8 cellular contexts compared by ENCODE assay signal in the genomic region with DNA sequence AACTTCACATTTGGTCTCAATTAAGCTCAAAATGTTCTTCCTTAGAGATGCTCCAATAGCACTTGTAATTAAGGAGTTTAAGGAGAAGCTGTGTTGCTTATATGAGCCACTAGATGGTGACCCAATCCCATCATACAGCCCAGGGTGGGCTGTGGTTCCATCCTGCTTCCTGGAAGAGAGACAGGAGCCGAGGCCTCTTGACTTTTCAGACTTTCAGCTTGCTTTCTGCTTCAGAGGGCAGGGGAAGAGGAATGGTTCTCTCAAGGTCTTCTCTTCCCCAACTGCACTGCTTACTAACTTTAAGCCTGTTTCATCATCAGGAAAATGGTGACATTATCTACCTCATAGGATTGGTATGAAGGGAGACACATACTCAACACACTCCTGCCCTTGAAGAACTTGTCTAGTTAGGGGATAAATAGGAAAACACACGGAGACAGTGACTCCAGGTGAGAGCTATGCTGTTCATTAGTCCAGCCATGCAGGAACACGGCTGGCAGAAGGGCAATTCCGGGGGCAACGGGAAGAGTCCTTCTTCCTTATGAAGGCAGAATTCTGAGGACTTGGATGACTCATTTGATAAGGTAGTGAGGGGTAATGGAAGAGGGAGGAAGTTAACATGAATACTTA. TPM values are rescaled to one million over a fixed set of nuclear protein-coding genes. Genes with fewer than 3 reads are reported as not detected.
DNase-seq lines count a peak whose midpoint lies in the region; ATAC-seq and TF ChIP-seq lines count a peak whose summit lies in the region.

No MANE protein-coding gene starts in this region.

- H3K27me3 ChIP-seq in IMR-90 (ENCODE audit: control insufficient read depth, insufficient read depth, low read length) = no peaks in the 10 kb centered on the region

- H2BK20ac ChIP-seq in IMR-90 (ENCODE audit: low read depth, low read length) = peak overlapping the region; percentile 34; the same call in 1 of the 2 replicates

- H4K8ac ChIP-seq in IMR-90 (ENCODE audit: low read depth in 2 of 2, low read length in 2 of 2) = peak overlapping the region; percentile 41 to 76; a peak in 3 of 4 replicates

- H3K27ac ChIP-seq in IMR-90 (ENCODE audit: insufficient read depth, low read length) = peak overlapping the region; percentile 15; the same call in 1 of the 2 replicates

- H2BK5ac ChIP-seq in IMR-90 (ENCODE audit: low read depth, low read length, poor library complexity, severe bottlenecking) = peak overlapping the region; percentile 32

- WGBS in IMR-90 (ENCODE audit: extremely low coverage in 2 of 2, insufficient read length in 1 of 2), 2 experiments = no CpG with 5 or more reads among the region's 5 CpGs

- H3K4ac ChIP-seq in IMR-90 (ENCODE audit: low read depth, low read length) = peak overlapping the region; percentile 46

- H3K36me3 ChIP-seq in IMR-90 (ENCODE audit: control insufficient read depth, insufficient read depth, low read length) = peaks cover 2% of the 10 kb centered on the region

- DNase-seq in GM03348 (ENCODE audit: low spot score) (peak; percentile 78), IMR-90 (peak; percentile 77), SK-N-DZ (ENCODE audit: low spot score) (peak; percentile 35), erythroblast (lab: John Stamatoyannopoulos, UW) (peak; percentile 43 to 56), middle frontal gyrus (ENCODE audit: extremely low spot score, low spot score) (peak; percentile 31)

- no peak for TF ChIP-seq POLR2A in IMR-90 (IDR thresholded peaks at IDR 0.05; ENCODE audit: low read depth, low read length)
- TF ChIP-seq POLR2A in erythroblast (IDR thresholded peaks at IDR 0.05; ENCODE audit: low read length) = no peak

- H4K5ac ChIP-seq in IMR-90 (ENCODE audit: low read depth, low read length) = peak overlapping the region; percentile 4

- no peaks in the 10 kb centered on the region for H4K20me1 ChIP-seq in IMR-90 (ENCODE audit: insufficient read depth, low read length)

- peak overlapping the region; percentile 81 for H4K91ac ChIP-seq in IMR-90 (ENCODE audit: insufficient read depth, low read depth, low read length)

- peak; percentile 77 for TF ChIP-seq CTCF in IMR-90 (conservative IDR thresholded peaks at IDR 0.05; ENCODE audit: low read depth, low read length)

- no peaks in the 10 kb centered on the region; a peak in 1 of 4 replicates for H3K79me1 ChIP-seq in IMR-90 (ENCODE audit: low read depth in 1 of 2, low read length in 2 of 2)

- POLR2A ChIA-PET in IMR-90 (lab: Charles Lee; ENCODE audit: unreplicated experiment) = interaction anchor here (0.7 to 1.0 kb wide), 2 partner anchors 20 to 51 kb away, joined by 3 to 4 read pairs; a partner anchor contains a TSS

- H3K4me3 ChIP-seq in IMR-90 (ENCODE audit: insufficient read depth, low read depth, low read length) = no peak overlapping the region

- no TSS peak for BruUV-seq in IMR-90 (replicated peaks; lab: Mats Ljungman, UMichigan)

- H3K18ac ChIP-seq in IMR-90 (ENCODE audit: low read depth, low read length) = 0 out of 2 replicates have a peak overlapping the region, but pooled peaks have one; percentile 35

- CTCF ChIA-PET in IMR-90 (lab: Yijun Ruan, JAX) = interaction anchor here (0.8 to 4.3 kb wide), 12 partner anchors 10 to 338 kb away, joined by 3 to 34 read pairs (median 5); a partner anchor contains a TSS

- H2BK15ac ChIP-seq in IMR-90 (ENCODE audit: low read depth, low read length) = peak overlapping the region; percentile 45; the same call in 2 of the 3 replicates

- peaks cover 10% of the 10 kb centered on the region for H3K4me1 ChIP-seq in IMR-90 (ENCODE audit: control insufficient read depth, insufficient read depth, low read length)

- intact Hi-C loops in IMR-90 (cut with micrococcal nuclease) = loop anchor here (1.0 to 2.0 kb wide), 6 partner anchors 50 to 337 kb away; no protein-coding TSS in a partner anchor

- H3K9ac ChIP-seq in IMR-90 (ENCODE audit: low read depth, low read length) = no peak overlapping the region

- in situ Hi-C loops in IMR-90 (cut with MboI; ENCODE audit: low sequenced_read_pairs) = loop anchor here (5.0 kb wide), 1 partner anchor 316 kb away; no protein-coding TSS in a partner anchor

- H3K56ac ChIP-seq in IMR-90 (ENCODE audit: extremely low read depth, insufficient read depth, low read length) = no peak overlapping the region

- H2AK5ac ChIP-seq in IMR-90 (ENCODE audit: low read depth, low read length) = peak overlapping the region; percentile 61; the same call in 1 of the 2 replicates

- H2BK120ac ChIP-seq in IMR-90 (ENCODE audit: low read depth, low read length) = peak overlapping the region; percentile 46

- peak overlapping the region; percentile 44; the same call in 1 of the 2 replicates for H3K4me2 ChIP-seq in IMR-90 (ENCODE audit: low read depth, low read length)

- H3K14ac ChIP-seq in IMR-90 (replicated peaks; ENCODE audit: low read depth, low read length) = peak overlapping the region; percentile 74; the same call in 1 of the 2 replicates

- peak; percentile 85 for TF ChIP-seq RAD21 in IMR-90 (IDR thresholded peaks at IDR 0.05; ENCODE audit: low read length)

- ATAC-seq in IMR-90 (ENCODE audit: low read depth) (peak; percentile 94), HG02884 (IDR thresholded peaks at IDR 0.05; ENCODE audit: unreplicated experiment) (no peak), HG03097 (IDR thresholded peaks at IDR 0.05; ENCODE audit: low FRiP score, unreplicated experiment) (no peak), HG02642 (IDR thresholded peaks at IDR 0.05; ENCODE audit: poor library complexity, unreplicated experiment) (no peak)

- no peaks in the 10 kb centered on the region for H3K9me3 ChIP-seq in IMR-90 (ENCODE audit: control insufficient read depth, insufficient read depth, low read length)

- peak overlapping the region; percentile 86 for H2AFZ ChIP-seq in IMR-90 (replicated peaks; ENCODE audit: low read length, poor library complexity)

- peak overlapping the region; percentile 26; the same call in 1 of the 2 replicates for H3K23ac ChIP-seq in IMR-90 (ENCODE audit: low read depth, low read length)

- H3K9me1 ChIP-seq in IMR-90 (ENCODE audit: insufficient read depth, low read length) = peaks cover 12% of the 10 kb centered on the region

- H2AK9ac ChIP-seq in IMR-90 (replicated peaks; ENCODE audit: low read depth, low read length, poor library complexity) = no peak overlapping the region

- dilution Hi-C loops in IMR-90 (cut with HindIII; ENCODE audit: low sequenced_read_pairs, unreplicated experiment) = no loop called here

TF ChIP-seq in IMR-90, 13 proteins besides CTCF, POLR2A, EP300 and RAD21:
- TF ChIP-seq SMC3 (IDR thresholded peaks at IDR 0.05; ENCODE audit: low read depth, low read length) = peak; percentile 79
- TF ChIP-seq, protein P1, sequence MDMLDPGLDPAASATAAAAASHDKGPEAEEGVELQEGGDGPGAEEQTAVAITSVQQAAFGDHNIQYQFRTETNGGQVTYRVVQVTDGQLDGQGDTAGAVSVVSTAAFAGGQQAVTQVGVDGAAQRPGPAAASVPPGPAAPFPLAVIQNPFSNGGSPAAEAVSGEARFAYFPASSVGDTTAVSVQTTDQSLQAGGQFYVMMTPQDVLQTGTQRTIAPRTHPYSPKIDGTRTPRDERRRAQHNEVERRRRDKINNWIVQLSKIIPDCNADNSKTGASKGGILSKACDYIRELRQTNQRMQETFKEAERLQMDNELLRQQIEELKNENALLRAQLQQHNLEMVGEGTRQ (IDR thresholded peaks at IDR 0.05; ENCODE audit: low read depth, low read length) = no peak
- peak; percentile 85 for TF ChIP-seq CEBPB (IDR thresholded peaks at IDR 0.05; ENCODE audit: low read depth, low read length)
- TF ChIP-seq FOS (IDR thresholded peaks at IDR 0.05; ENCODE audit: low read depth, low read length) = peak; percentile 29; the same call in 1 of the 2 replicates

RNA-seq across cellular contexts. Expression of a gene that starts 20.1 kb away (rescaled TPM):
- 19.4 and 24.4 TPM in 2 replicates for total RNA-seq in IMR-90 (2012; rRNA removed)
- polyA plus RNA-seq in IMR-90 (2012; rRNA removed) = 17.7 and 23.0 TPM in 2 replicates
- 22.3 and 22.4 TPM in 2 replicates for polyA plus RNA-seq in IMR-90 (2012; cell fraction: cytosol; rRNA removed)
- polyA plus RNA-seq in IMR-90 (2012; cell fraction: nucleus; rRNA removed; ENCODE audit: low replicate concordance) = 16.7 and 47.5 TPM in 2 replicates
- polyA plus RNA-seq in SK-N-DZ (2014; cell fraction: cytosol; rRNA removed) = 30.2 and 35.7 TPM in 2 replicates
- 32.0 and 43.3 TPM in 2 replicates for polyA plus RNA-seq in SK-N-DZ (2014; cell fraction: nucleus; rRNA removed)

RNA-seq across cellular contexts. Expression of a gene that starts 28.3 kb away (rescaled TPM):
- total RNA-seq in IMR-90 (2012; rRNA removed) = 0.72 and 0.83 TPM in 2 replicates
- polyA plus RNA-seq in IMR-90 (2012; rRNA removed) = 1.1 and 1.5 TPM in 2 replicates
- 0.83 and 1.4 TPM in 2 replicates for polyA plus RNA-seq in IMR-90 (2012; cell fraction: cytosol; rRNA removed)
- 2.5 and 4.2 TPM in 2 replicates for polyA plus RNA-seq in IMR-90 (2012; cell fraction: nucleus; rRNA removed; ENCODE audit: low replicate concordance)
- 0.15 and 0.29 TPM in 2 replicates for polyA plus RNA-seq in SK-N-DZ (2014; cell fraction: cytosol; rRNA removed)
- polyA plus RNA-seq in SK-N-DZ (2014; cell fraction: nucleus; rRNA removed) = 1.1 TPM in 2 replicates
